ENCODE assay signal across 9 cellular contexts in the genomic region with DNA sequence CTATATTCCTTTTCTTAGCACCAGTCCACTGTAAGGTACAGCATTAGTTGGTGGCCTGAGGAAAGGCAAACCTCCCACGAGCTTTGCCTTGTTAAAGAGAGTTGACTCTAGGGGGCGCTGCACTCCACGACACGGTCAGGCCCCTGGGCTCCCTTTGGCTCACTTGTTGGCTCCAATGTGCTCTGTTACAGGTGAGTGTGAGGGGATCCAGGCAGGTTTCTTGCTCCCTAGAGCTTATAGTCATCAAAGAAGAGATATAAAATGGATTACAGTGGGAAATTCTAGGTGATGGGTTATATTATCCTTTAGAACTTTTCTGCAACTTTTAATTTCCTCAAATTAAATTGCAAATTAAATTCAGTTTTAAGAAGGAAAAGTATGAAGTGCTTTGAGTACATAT. TPM values are rescaled to one million over a fixed set of nuclear protein-coding genes. Genes with fewer than 3 reads are reported as not detected.
DNase-seq lines count a peak whose midpoint lies in the region; ATAC-seq and TF ChIP-seq lines count a peak whose summit lies in the region.
"Had no signal": no experiment of that assay in that cellular context is flagged by ENCODE, and none has a peak within 500 bp of the region (broad histone marks: within the 10 kb centered on the region; RNA-seq: fewer than 3 reads in every experiment).

No MANE protein-coding gene starts in this region.

- 0 to 1% (median 0%) methylated on average over 4 of the region's 4 CpGs for WGBS in adrenal gland, 4 donors

- ATAC-seq in GM18502 (IDR thresholded peaks at IDR 0.05; ENCODE audit: poor library complexity, unreplicated experiment), result peak; percentile 41
- ATAC-seq in T-cell (replicated peaks in 1 of 4), result peak; percentile 11 to 25 (median 21)
- ATAC-seq in left ventricle myocardium superior, result peak; percentile 44
- no peak for ATAC-seq in GM19467 (IDR thresholded peaks at IDR 0.05; ENCODE audit: unreplicated experiment)

- no peaks in the 10 kb centered on the region for H3K36me3 Mint-ChIP-seq in T-cell

- H3K36me3 ChIP-seq in adrenal gland (replicated peaks in 1 of 2), result no peaks in the 10 kb centered on the region

- peaks cover 9 to 14% (median 11%) of the 10 kb centered on the region in 3 donors for H3K4me1 Mint-ChIP-seq in T-cell

- no peaks in the 10 kb centered on the region for H3K9me3 ChIP-seq in adrenal gland (replicated peaks in 1 of 3)

- CTCF ChIA-PET in T-cell (lab: Charles Lee), result interaction anchor here in 1 of 2 donors (0.5 to 2.7 kb wide), 10 partner anchors 147 to 1059 kb away, joined by 3 to 11 read pairs (median 3); partner anchors contain the start of genes FAM98C, GGN, PSMD8 and ZNF527

- H3K4me3 Mint-ChIP-seq in T-cell, result no peak overlapping the region

- TF ChIP-seq CTCF in adrenal gland (IDR thresholded peaks at IDR 0.05) (peak; percentile 64 to 82 (median 70)), retinal pigment epithelial cell (conservative IDR thresholded peaks at IDR 0.05; ENCODE audit: low read depth, low read length) (peak; percentile 82)

- H3K27ac Mint-ChIP-seq in T-cell, result peak overlapping the region; percentile 57 to 58

- no peak overlapping the region for H3K27ac ChIP-seq in adrenal gland

- no peaks in the 10 kb centered on the region for H3K27me3 ChIP-seq in adrenal gland

- H3K27me3 Mint-ChIP-seq in T-cell, result no peaks in the 10 kb centered on the region

- H3K9me3 Mint-ChIP-seq in T-cell, result no peaks in the 10 kb centered on the region

- TF ChIP-seq POLR2A in adrenal gland (IDR thresholded peaks at IDR 0.05), result no peak

- peaks cover 1 to 10% of the 10 kb centered on the region in 2 donors for H3K4me1 ChIP-seq in adrenal gland (replicated peaks in 1 of 2)

- intact Hi-C loops in adrenal gland (cut with DNase I) (loop anchor here (5.0 to 10.0 kb wide), 4 partner anchors 192 to 422 kb away; partner anchors contain the start of gene DPF1 (in 1 of the 2)), left ventricle myocardium superior (cut with micrococcal nuclease) (no loop called here)

- no peak overlapping the region for H3K4me3 ChIP-seq in adrenal gland
- H3K4me3 ChIP-seq in retinal pigment epithelial cell (ENCODE audit: low read length), result no peak overlapping the region

- POLR2A ChIA-PET in T-cell (lab: Charles Lee), result no interaction called here

- DNase-seq in 8988T (peak; percentile 93), NCI-H146 treated with DMSO at 0.1 percent for 48 hours (lab: John Stamatoyannopoulos, UW; ENCODE audit: unreplicated experiment) (peak; percentile 72), T-cell (peak; percentile 50 to 82 (median 72)), adrenal gland (peak; percentile 66 to 88 (median 83)), left ventricle myocardium superior (peak; percentile 71), retinal pigment epithelial cell (ENCODE audit: low read depth) (no peak)

RNA-seq across cellular contexts. Expression of gene WDR87, which starts 3.7 kb away (rescaled TPM):
- total RNA-seq in T-cell (not detected), adrenal gland (not detected), left ventricle myocardium superior (not detected)
- polyA plus RNA-seq in adrenal gland, result under 1 TPM in 2 of 3 donors, not detected in 1; under 0.01 to 0.08 TPM
- total RNA-seq: subcutaneous adipose tissue had no signal

RNA-seq across cellular contexts. Expression of gene SIPA1L3, which starts 4.3 kb away (rescaled TPM):
- total RNA-seq in T-cell (10 to 100 TPM; 26.2 to 40.6 (median 35.5) TPM), adrenal gland (10 to 100 TPM in 6 of 8 donors, 1 to 10 TPM in 2; 8.4 to 24.1 (median 14.1) TPM), left ventricle myocardium superior (10.5 TPM)
- 10 to 100 TPM in 2 of 3 donors, 1 to 10 TPM in 1; 2.2 to 12.0 (median 10.2) TPM for polyA plus RNA-seq in adrenal gland
